ENCODE assay signal across 10 cellular contexts in genomic region chr16:57115504-57116182, GRCh38. TPM values are rescaled to one million over a fixed set of nuclear protein-coding genes. Genes with fewer than 3 reads are reported as not detected.
DNase-seq lines count a peak whose midpoint lies in the region; ATAC-seq and TF ChIP-seq lines count a peak whose summit lies in the region.
"Had no signal": no experiment of that assay in that cellular context is flagged by ENCODE, and none has a peak within 500 bp of the region (broad histone marks: within the 10 kb centered on the region; RNA-seq: fewer than 3 reads in every experiment).

No MANE protein-coding gene starts in this region.

- H3K27ac ChIP-seq in esophagus squamous epithelium (peak overlapping the region in 3 of 4 donors; percentile 0 to 51 (median 6)), muscle layer of colon (ENCODE audit: low read depth, low read length) (no peak overlapping the region)

- H3K36me3 ChIP-seq in esophagus squamous epithelium (peaks cover 4 to 74% (median 4%) of the 10 kb centered on the region in 3 donors), muscle layer of colon (ENCODE audit: insufficient read depth, low read length) (peaks cover 14% of the 10 kb centered on the region)
- H3K36me3 ChIP-seq: BE2C had no signal

- TF ChIP-seq CTCF in esophagus squamous epithelium (IDR thresholded peaks at IDR 0.05) (no peak), GM10248 (IDR thresholded peaks at IDR 0.05; ENCODE audit: control extremely low read depth, extremely low read depth, low read depth, missing control alignments) (no peak)

- H3K9ac ChIP-seq in muscle layer of colon (ENCODE audit: low read length) = no peak overlapping the region

- DNase-seq in AG08396 (ENCODE audit: low spot score) = peak; percentile 55
- peak; percentile 73 for DNase-seq in NCI-H69 (lab: John Stamatoyannopoulos, UW)
- DNase-seq in esophagus squamous epithelium (lab: John Stamatoyannopoulos, UW) = no peak
- DNase-seq in KG1 (lab: John Stamatoyannopoulos, UW) = no peak
- DNase-seq in DMS53 (lab: John Stamatoyannopoulos, UW) = no peak
- DNase-seq in GM10248 (ENCODE audit: extremely low spot score) = no peak
- DNase-seq: BE2C, T1000 had no signal

- intact Hi-C loops in esophagus squamous epithelium (cut with DNase I) = no loop called here

- POLR2A ChIA-PET in GM10248 (lab: Yijun Ruan, JAX) = no interaction called here

- no peaks in the 10 kb centered on the region for H3K27me3 ChIP-seq in esophagus squamous epithelium
- no peaks in the 10 kb centered on the region for H3K27me3 ChIP-seq in muscle layer of colon (ENCODE audit: control insufficient read depth in 1 of 2, insufficient read depth in 2 of 2, low read length in 2 of 2)
- H3K27me3 ChIP-seq: BE2C had no signal

- peaks cover 4 to 24% (median 4%) of the 10 kb centered on the region in 3 donors for H3K4me1 ChIP-seq in esophagus squamous epithelium
- H3K4me1 ChIP-seq in muscle layer of colon (ENCODE audit: insufficient read depth, low read length) = peaks cover 17% of the 10 kb centered on the region
- H3K4me1 ChIP-seq: BE2C had no signal

- WGBS in esophagus squamous epithelium, 2 donors = 63 to 65% methylated on average over 10 to 19 of the region's 25 CpGs

- TF ChIP-seq POLR2A in esophagus squamous epithelium (IDR thresholded peaks at IDR 0.05) = no peak

- ATAC-seq in GM19455 (IDR thresholded peaks at IDR 0.05; ENCODE audit: unreplicated experiment) = no peak

- H3K4me3 ChIP-seq in esophagus squamous epithelium (no peak overlapping the region), muscle layer of colon (ENCODE audit: low read depth in 1 of 2, low read length in 2 of 2) (peak overlapping the region; percentile 20 to 41)

- H3K9me3 ChIP-seq in esophagus squamous epithelium = no peaks in the 10 kb centered on the region
- H3K9me3 ChIP-seq in muscle layer of colon (ENCODE audit: low read length) = no peaks in the 10 kb centered on the region
- H3K9me3 ChIP-seq: BE2C had no signal

- CTCF ChIA-PET in GM10248 (lab: Yijun Ruan, JAX) = interaction anchor here (1.5 to 5.7 kb wide), 3 partner anchors 11 to 29 kb away, joined by 3 to 28 read pairs (median 3); partner anchors contain the start of gene CPNE2

RNA-seq across cellular contexts. Expression of gene CPNE2, which starts 23.3 kb away (rescaled TPM):
- total RNA-seq in esophagus squamous epithelium = 10 to 100 TPM; 12.2 to 21.4 (median 17.8) TPM

Comparison
In these comparisons a context has a peak if more than half of its experiments do, and no peak if none do; other contexts are left out.
1. DNase-seq: peak in AG08396 (single experiment) and NCI-H69 (single experiment); none in esophagus squamous epithelium (single experiment), KG1 (single experiment), DMS53 (single experiment) and GM10248 (single experiment).
2. H3K4me3 ChIP-seq: peak in muscle layer of colon (2 of 2); none in esophagus squamous epithelium (0 of 4).